Comparison of ENCODE assay signal across 21 cellular contexts in the genomic region with DNA sequence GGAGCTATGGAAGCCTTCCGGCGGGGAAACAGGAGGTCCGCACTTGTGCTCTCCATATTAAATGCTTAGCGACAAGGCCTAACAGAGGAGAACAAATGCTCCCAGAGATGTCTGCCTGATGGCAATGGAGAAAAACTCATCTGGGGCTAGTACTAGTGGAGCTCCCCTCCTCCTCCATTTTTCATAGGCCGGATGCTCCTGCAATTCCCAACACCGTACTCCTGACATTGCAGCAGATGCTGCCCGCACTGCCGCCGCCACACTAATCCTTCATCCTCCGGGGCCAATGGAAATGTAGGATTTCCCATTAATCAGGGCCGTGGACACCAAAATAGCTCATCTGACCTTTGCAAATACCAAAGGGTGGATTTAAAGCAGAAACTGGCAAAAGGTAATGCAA. TPM values are rescaled to one million over a fixed set of nuclear protein-coding genes. Genes with fewer than 3 reads are reported as not detected.
DNase-seq lines count a peak whose midpoint lies in the region; ATAC-seq and TF ChIP-seq lines count a peak whose summit lies in the region.
"Had no signal": no experiment of that assay in that cellular context is flagged by ENCODE, and none has a peak within 500 bp of the region (broad histone marks: within the 10 kb centered on the region; RNA-seq: fewer than 3 reads in every experiment).

No MANE protein-coding gene starts in this region.

- H3K4me1 Mint-ChIP-seq in HFFc6 (ENCODE audit: low read depth) (peaks cover 100% of the 10 kb centered on the region), glutamatergic neuron (ENCODE audit: low read depth, unreplicated experiment) (peaks cover 39% of the 10 kb centered on the region), osteocyte (ENCODE audit: unreplicated experiment) (peaks cover 66% of the 10 kb centered on the region)

- H3K4me3 ChIP-seq in Panc1 (ENCODE audit: low read depth in 2 of 2, low read length in 2 of 2), result no peak overlapping the region
- H3K4me3 ChIP-seq: BLaER1, testis had no signal

- POLR2A ChIA-PET in Panc1 (lab: Charles Lee), result interaction anchor here (0.7 to 1.0 kb wide), 3 partner anchors 10 to 56 kb away, joined by 3 to 7 read pairs (median 3); partner anchors contain the start of genes DRC3 and TOM1L2

- DNase-seq in HFFc6 (no peak), Panc1 (ENCODE audit: low read depth, low spot score) (no peak), glutamatergic neuron (peak; percentile 51), osteocyte (ENCODE audit: extremely low spot score, unreplicated experiment) (no peak), hepatic stellate cell (ENCODE audit: low spot score) (no peak)
- DNase-seq in activated effector memory CD4-positive, alpha-beta T cell treated with Interleukin-2 at 50 U/mL for 16 hours, result no peak
- DNase-seq: activated CD4-positive, alpha-beta T cell treated with anti-CD3 and anti-CD28 coated beads for 36 hours; activated CD8-positive, alpha-beta T cell treated with anti-CD3 and anti-CD28 coated beads, Interleukin-2, amount 10 ng/mL, durations not matched to agents 7 days and 5 days; activated gamma-delta T cell treated with Interleukin-2 at 50 U/mL for 16 hours; activated T-cell treated with anti-CD3 and anti-CD28 coated beads for 4 hours; H9; MV-4-11; NCI-H1694; stimulated activated CD4-positive, alpha-beta T cell treated with anti-CD3 and anti-CD28 coated beads, Interleukin-15, amount 100 ng/mL, for 24 hours; stimulated activated naive B cell treated with anti-CD40 and anti-IgM and Interleukin-4, amounts not matched to agents 10 μg/mL and 1 μg/mL and 100 μg/mL, for 72 hours; T-helper 2 cell; testis had no signal

- ATAC-seq in Panc1, result no peak
- ATAC-seq in HG02623 (IDR thresholded peaks at IDR 0.05; ENCODE audit: unreplicated experiment), result no peak
- ATAC-seq in HG02840 (IDR thresholded peaks at IDR 0.05; ENCODE audit: low FRiP score, unreplicated experiment), result no peak
- ATAC-seq: activated CD4-positive, alpha-beta T cell treated with anti-CD3 and anti-CD28 coated beads for 36 hours; activated CD8-positive, alpha-beta T cell treated with anti-CD3 and anti-CD28 coated beads, Interleukin-2, amount 10 ng/mL, durations not matched to agents 7 days and 5 days; stimulated activated naive B cell treated with anti-CD40 and anti-IgM and Interleukin-4, amounts not matched to agents 10 μg/mL and 1 μg/mL and 100 μg/mL, for 72 hours had no signal

- H3K36me3 ChIP-seq in Panc1 (ENCODE audit: control insufficient read depth, insufficient read depth, low read length), result no peaks in the 10 kb centered on the region; the same call in 1 of the 2 replicates
- H3K36me3 ChIP-seq: BLaER1 had no signal

- H3K4me3 Mint-ChIP-seq in HFFc6 (no peak overlapping the region), glutamatergic neuron (ENCODE audit: unreplicated experiment) (peak overlapping the region; percentile 51), osteocyte (ENCODE audit: unreplicated experiment) (no peak overlapping the region)
- H3K4me3 Mint-ChIP-seq: activated CD4-positive, alpha-beta T cell treated with anti-CD3 and anti-CD28 coated beads for 36 hours; activated CD8-positive, alpha-beta T cell treated with anti-CD3 and anti-CD28 coated beads, Interleukin-2, amount 10 ng/mL, durations not matched to agents 7 days and 5 days; H9; stimulated activated naive B cell treated with anti-CD40 and anti-IgM and Interleukin-4, amounts not matched to agents 10 μg/mL and 1 μg/mL and 100 μg/mL, for 72 hours had no signal

- CTCF ChIA-PET in Panc1 (lab: Charles Lee), result no interaction called here

- no peaks in the 10 kb centered on the region for H3K9me3 Mint-ChIP-seq in HFFc6
- H3K9me3 Mint-ChIP-seq in glutamatergic neuron (ENCODE audit: unreplicated experiment), result peaks cover 8% of the 10 kb centered on the region
- no peaks in the 10 kb centered on the region for H3K9me3 Mint-ChIP-seq in osteocyte (ENCODE audit: unreplicated experiment)
- H3K9me3 Mint-ChIP-seq: H9; stimulated activated naive B cell treated with anti-CD40 and anti-IgM and Interleukin-4, amounts not matched to agents 10 μg/mL and 1 μg/mL and 100 μg/mL, for 72 hours had no signal

- intact Hi-C loops in Panc1 (cut with micrococcal nuclease; ENCODE audit: unreplicated experiment), result no loop called here

- in situ Hi-C loops in Panc1 (cut with HindIII; ENCODE audit: low pct_unique_long_range_greater_than_20kb, low sequenced_read_pairs), result no loop called here

- peak overlapping the region; percentile 84 for H3K27ac ChIP-seq in Panc1 (ENCODE audit: low read length)
- H3K27ac ChIP-seq: BLaER1, HL-60 had no signal

- H3K36me3 Mint-ChIP-seq in HFFc6 (ENCODE audit: low read depth) (peaks cover 11% of the 10 kb centered on the region; the same call in 1 of the 2 replicates), glutamatergic neuron (ENCODE audit: unreplicated experiment) (no peaks in the 10 kb centered on the region), osteocyte (ENCODE audit: unreplicated experiment) (no peaks in the 10 kb centered on the region)
- H3K36me3 Mint-ChIP-seq: stimulated activated naive B cell treated with anti-CD40 and anti-IgM and Interleukin-4, amounts not matched to agents 10 μg/mL and 1 μg/mL and 100 μg/mL, for 72 hours had no signal

- no peaks in the 10 kb centered on the region for H3K9me3 ChIP-seq in Panc1 (ENCODE audit: control insufficient read depth, insufficient read depth, low read depth, low read length)
- H3K9me3 ChIP-seq: BLaER1, testis had no signal

- H3K4me1 ChIP-seq in Panc1 (ENCODE audit: control insufficient read depth, insufficient read depth, low read length), result peaks cover 76% of the 10 kb centered on the region

- H3K27ac Mint-ChIP-seq in HFFc6, result 0 out of 2 replicates have a peak overlapping the region, but pooled peaks have one; percentile 28
- peak overlapping the region; percentile 93 for H3K27ac Mint-ChIP-seq in glutamatergic neuron (ENCODE audit: unreplicated experiment)
- H3K27ac Mint-ChIP-seq in osteocyte (ENCODE audit: unreplicated experiment), result peak overlapping the region; percentile 34
- H3K27ac Mint-ChIP-seq: activated CD4-positive, alpha-beta T cell treated with anti-CD3 and anti-CD28 coated beads for 36 hours; activated CD8-positive, alpha-beta T cell treated with anti-CD3 and anti-CD28 coated beads, Interleukin-2, amount 10 ng/mL, durations not matched to agents 7 days and 5 days; H9; stimulated activated naive B cell treated with anti-CD40 and anti-IgM and Interleukin-4, amounts not matched to agents 10 μg/mL and 1 μg/mL and 100 μg/mL, for 72 hours had no signal

- BruUV-seq in Panc1 (replicated peaks; lab: Mats Ljungman, UMichigan), result no TSS peak

- H3K27me3 ChIP-seq in Panc1 (ENCODE audit: control insufficient read depth, insufficient read depth, low read length), result no peaks in the 10 kb centered on the region
- H3K27me3 ChIP-seq: BLaER1, testis had no signal

- TF ChIP-seq CTCF in HFFc6 (IDR thresholded peaks at IDR 0.05) (no peak), Panc1 (IDR thresholded peaks at IDR 0.05) (no peak), glutamatergic neuron (IDR thresholded peaks at IDR 0.05; ENCODE audit: partially characterized antibody, unreplicated experiment) (no peak), osteocyte (IDR thresholded peaks at IDR 0.05) (no peak)

- H3K27me3 Mint-ChIP-seq in HFFc6 (ENCODE audit: insufficient read depth) (no peaks in the 10 kb centered on the region; the same call in none of the 2 replicates), glutamatergic neuron (ENCODE audit: unreplicated experiment) (peaks cover 4% of the 10 kb centered on the region), osteocyte (ENCODE audit: unreplicated experiment) (no peaks in the 10 kb centered on the region)
- H3K27me3 Mint-ChIP-seq: activated CD4-positive, alpha-beta T cell treated with anti-CD3 and anti-CD28 coated beads for 36 hours; stimulated activated naive B cell treated with anti-CD40 and anti-IgM and Interleukin-4, amounts not matched to agents 10 μg/mL and 1 μg/mL and 100 μg/mL, for 72 hours had no signal

RNA-seq across cellular contexts. Expression of gene TOM1L2, which starts 27.5 kb away (rescaled TPM):
- 100 to 1,000 TPM in 4 of 6 experiments, 10 to 100 TPM in 2; 92.1 to 144 (median 101) TPM for total RNA-seq in HFFc6 (2021; fragmentation: NEBNext Ultra II Directional; extraction: Animal tissue kit (Norgen Biotek cat#: 25700))
- total RNA-seq in Panc1 (2021; ENCODE audit: unreplicated experiment), result 45.2 TPM
- 39.0 TPM for polyA plus RNA-seq in Panc1 (2012; ENCODE audit: insufficient read length)
- 62.8 TPM for total RNA-seq in glutamatergic neuron (ENCODE audit: unreplicated experiment)
- total RNA-seq in osteocyte, result 69.7 and 69.8 TPM in 2 replicates

RNA-seq across cellular contexts. Expression of gene DRC3, which starts 27.9 kb away (rescaled TPM):
- under 1 TPM; 0.37 to 0.73 (median 0.61) TPM for total RNA-seq in HFFc6 (2021; fragmentation: NEBNext Ultra II Directional; extraction: Animal tissue kit (Norgen Biotek cat#: 25700))
- total RNA-seq in Panc1 (2021; ENCODE audit: unreplicated experiment) (3.6 TPM), glutamatergic neuron (ENCODE audit: unreplicated experiment) (0.29 TPM), osteocyte (2.1 and 2.9 TPM in 2 replicates)
- 3.7 TPM for polyA plus RNA-seq in Panc1 (2012; ENCODE audit: insufficient read length)

Comparison
In these comparisons a context has a peak if more than half of its experiments do, and no peak if none do; other contexts are left out.
1. H3K27ac Mint-ChIP-seq: peak in every context shown above with its lines; median percentile 93 in glutamatergic neuron; 34 in osteocyte; 28 in HFFc6.